In the genomic region with DNA sequence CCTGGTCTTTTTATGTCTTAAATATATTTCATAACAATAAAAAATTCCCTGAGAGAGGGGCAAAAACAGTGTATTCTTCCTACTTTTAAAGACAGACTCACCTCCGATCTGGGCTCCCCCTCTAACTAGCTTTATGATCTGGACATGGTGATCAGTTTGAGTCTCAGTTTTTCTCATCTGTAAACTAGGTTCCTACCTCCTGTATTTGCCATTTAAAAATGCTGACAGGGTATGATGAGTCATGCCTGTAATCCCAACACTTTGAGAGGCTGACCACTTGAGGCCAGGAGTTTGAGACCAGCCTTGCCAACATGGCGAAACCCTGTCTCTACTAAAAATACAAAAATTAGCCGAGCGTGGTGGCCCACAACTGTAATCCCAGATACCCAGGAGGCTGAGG, we compare ENCODE assay signal across 2 cellular contexts.
A peak's percentile ranks its signal among the peaks of the same experiment; 100 is the strongest.
TF ChIP-seq lines count a peak whose summit lies in the region.

No MANE protein-coding gene starts in this region.

TF ChIP-seq in GM23338, 12 proteins besides CTCF, POLR2A, EP300 and RAD21:
- TF ChIP-seq STAT1 (IDR thresholded peaks at IDR 0.05; ENCODE audit: unreplicated experiment): no peak

TF ChIP-seq in H1, 55 proteins besides CTCF, POLR2A, EP300 and RAD21:
- TF ChIP-seq YY1 (IDR thresholded peaks at IDR 0.05; ENCODE audit: low read depth, low read length): no peak
- no peak for TF ChIP-seq TEAD4 (IDR thresholded peaks at IDR 0.05; ENCODE audit: low read depth, low read length)
- TF ChIP-seq MAFK (IDR thresholded peaks at IDR 0.05; ENCODE audit: low read depth, low read length): peak; percentile 65
- TF ChIP-seq SP4 (IDR thresholded peaks at IDR 0.05; ENCODE audit: low read length): no peak
- peak; percentile 67 for TF ChIP-seq BACH1 (IDR thresholded peaks at IDR 0.05; ENCODE audit: low read length)
- 0 out of 2 replicates have a peak, but pooled peaks have one; percentile 30 for TF ChIP-seq JUND (IDR thresholded peaks at IDR 0.05; ENCODE audit: low read length)
TF ChIP-seq in H1: peak in this region for 3.
